ENCODE assay signal across 38 cellular contexts in genomic region chr4:16431871-16432270, GRCh38.
"Had no signal": no experiment of that assay in that cellular context is flagged by ENCODE, and none has a peak within 500 bp of the region (broad histone marks: within the 10 kb centered on the region; RNA-seq: fewer than 3 reads in every experiment).

No MANE protein-coding gene starts in this region.

- DNase-seq: activated effector memory CD4-positive, alpha-beta T cell treated with anti-CD3 and anti-CD28 coated beads, Interleukin-2, amount 50 U/mL, for 16 hours; activated effector memory CD4-positive, alpha-beta T cell treated with Interleukin-2 at 50 U/mL for 16 hours; activated gamma-delta T cell; activated gamma-delta T cell treated with Interleukin-2 at 50 U/mL for 16 hours; activated naive CD4-positive, alpha-beta T cell; activated naive CD4-positive, alpha-beta T cell treated with anti-CD3 and anti-CD28 coated beads for 36 hours; activated naive CD4-positive, alpha-beta T cell treated with anti-CD3 and anti-CD28 coated beads, Interleukin-2, amount 10 ng/mL, durations not matched to agents 7 days and 5 days; activated naive CD4-positive, alpha-beta T cell treated with anti-CD3 and anti-CD28 coated beads, Interleukin-2, amount 50 U/mL, for 16 hours; activated naive CD4-positive, alpha-beta T cell treated with Interleukin-2 at 50 U/mL for 16 hours; activated naive CD8-positive, alpha-beta T cell treated with anti-CD3 and anti-CD28 coated beads for 36 hours; activated naive CD8-positive, alpha-beta T cell treated with anti-CD3 and anti-CD28 coated beads, Interleukin-2, amount 10 ng/mL, durations not matched to agents 7 days and 5 days; activated naive CD8-positive, alpha-beta T cell treated with anti-CD3 and anti-CD28 coated beads, Interleukin-2, amount 50 U/mL, for 24 hours; activated T-cell treated with anti-CD3 and anti-CD28 coated beads for 4 hours; activated T-cell treated with anti-CD3 and anti-CD28 coated beads, Interleukin-2, amount 50 U/mL, for 1 hour; activated T-cell treated with anti-CD3 and anti-CD28 coated beads, Interleukin-2, amount 50 U/mL, for 24 hours; activated T-cell treated with anti-CD3 and anti-CD28 coated beads, Interleukin-2, amount 50 U/mL, for 4 hours; activated T-cell treated with anti-CD3 and anti-CD28 coated beads, Interleukin-2, amount 50 U/mL, for 48 hours; activated T-cell treated with anti-CD3 and anti-CD28 coated beads, Interleukin-2, amount 50 U/mL, for 72 hours; adrenal gland; amniotic stem cell; amygdala; anterior cingulate cortex; aorta; brain microvascular endothelial cell; caudate nucleus; central memory CD4-positive, alpha-beta T cell; cerebellar nuclear complex had no signal

- H3K27ac ChIP-seq: adrenal gland, ascending aorta, brain microvascular endothelial cell, breast epithelium, cardiac muscle cell had no signal

- H3K27me3 Mint-ChIP-seq: activated naive CD4-positive, alpha-beta T cell treated with anti-CD3 and anti-CD28 coated beads, Interleukin-2, amount 10 ng/mL, durations not matched to agents 7 days and 5 days; activated naive CD8-positive, alpha-beta T cell treated with anti-CD3 and anti-CD28 coated beads, Interleukin-2, amount 10 ng/mL, durations not matched to agents 7 days and 5 days; activated naive CD8-positive, alpha-beta T cell treated with anti-CD3 and anti-CD28 coated beads, Interleukin-2, amount 50 U/mL, for 24 hours had no signal

- H3K4me3 Mint-ChIP-seq: activated naive CD4-positive, alpha-beta T cell treated with anti-CD3 and anti-CD28 coated beads for 36 hours; activated naive CD4-positive, alpha-beta T cell treated with anti-CD3 and anti-CD28 coated beads, Interleukin-2, amount 10 ng/mL, durations not matched to agents 7 days and 5 days; activated naive CD4-positive, alpha-beta T cell treated with anti-CD3 and anti-CD28 coated beads, Interleukin-2, amount 50 U/mL, for 24 hours; activated naive CD8-positive, alpha-beta T cell; activated naive CD8-positive, alpha-beta T cell treated with anti-CD3 and anti-CD28 coated beads for 36 hours; activated naive CD8-positive, alpha-beta T cell treated with anti-CD3 and anti-CD28 coated beads, Interleukin-2, amount 10 ng/mL, durations not matched to agents 7 days and 5 days; activated naive CD8-positive, alpha-beta T cell treated with anti-CD3 and anti-CD28 coated beads, Interleukin-2, amount 50 U/mL, for 24 hours; activated T-cell treated with anti-CD3 and anti-CD28 coated beads, Interleukin-2, amount 50 U/mL, for 24 hours; activated T-cell treated with anti-CD3 and anti-CD28 coated beads, Interleukin-2, amount 50 U/mL, for 4 hours; activated T-cell treated with anti-CD3 and anti-CD28 coated beads, Interleukin-2, amount 50 U/mL, for 72 hours; activated T-helper 1 cell treated with anti-CD3 and anti-CD28 coated beads, Interleukin-12 subunit alpha, Interleukin-12 subunit beta, Interleukin-2, Interleukin-4 antibody, amounts not matched to agents 30 ng/mL and 10 ng/mL and 1 ng/mL, durations not matched to agents 14 hours and 24 hours and 36 hours; activated T-helper 17 cell treated with anti-CD3 and anti-CD28 coated beads, Interleukin-2, amount 50 U/mL, for 72 hours; brain; central memory CD8-positive, alpha-beta T cell had no signal

- H3K36me3 ChIP-seq: adrenal gland, ascending aorta, brain microvascular endothelial cell, breast epithelium, cardiac muscle cell had no signal

- H3K4me1 ChIP-seq: adrenal gland, ascending aorta, breast epithelium had no signal

- H3K36me3 Mint-ChIP-seq: activated naive CD4-positive, alpha-beta T cell treated with anti-CD3 and anti-CD28 coated beads, Interleukin-2, amount 10 ng/mL, durations not matched to agents 7 days and 5 days; activated naive CD4-positive, alpha-beta T cell treated with anti-CD3 and anti-CD28 coated beads, Interleukin-2, amount 50 U/mL, for 24 hours; activated naive CD4-positive, alpha-beta T cell treated with anti-CD3 and anti-CD28 coated beads, Interleukin-2, amount 50 U/mL, for 72 hours; activated naive CD8-positive, alpha-beta T cell; activated naive CD8-positive, alpha-beta T cell treated with anti-CD3 and anti-CD28 coated beads for 36 hours; activated naive CD8-positive, alpha-beta T cell treated with anti-CD3 and anti-CD28 coated beads, Interleukin-2, amount 10 ng/mL, durations not matched to agents 7 days and 5 days; brain had no signal

- H3K4me3 ChIP-seq: adrenal gland, ascending aorta, breast epithelium, cardiac muscle cell had no signal

- ATAC-seq: activated naive CD4-positive, alpha-beta T cell treated with anti-CD3 and anti-CD28 coated beads, Interleukin-2, amount 50 U/mL, for 72 hours; activated naive CD8-positive, alpha-beta T cell treated with anti-CD3 and anti-CD28 coated beads, Interleukin-2, amount 50 U/mL, for 24 hours; activated T-cell treated with anti-CD3 and anti-CD28 coated beads, Interleukin-2, amount 50 U/mL, for 4 hours; activated T-cell treated with anti-CD3 and anti-CD28 coated beads, Interleukin-2, amount 50 U/mL, for 72 hours; activated T-helper 17 cell treated with anti-CD3 and anti-CD28 coated beads, Interleukin-2, amount 50 U/mL, for 72 hours had no signal

- H3K27ac Mint-ChIP-seq: activated naive CD4-positive, alpha-beta T cell treated with anti-CD3 and anti-CD28 coated beads for 36 hours; activated naive CD4-positive, alpha-beta T cell treated with anti-CD3 and anti-CD28 coated beads, Interleukin-2, amount 10 ng/mL, durations not matched to agents 7 days and 5 days; activated naive CD4-positive, alpha-beta T cell treated with anti-CD3 and anti-CD28 coated beads, Interleukin-2, amount 50 U/mL, for 24 hours; activated naive CD4-positive, alpha-beta T cell treated with anti-CD3 and anti-CD28 coated beads, Interleukin-2, amount 50 U/mL, for 72 hours; activated naive CD8-positive, alpha-beta T cell; activated naive CD8-positive, alpha-beta T cell treated with anti-CD3 and anti-CD28 coated beads for 36 hours; activated naive CD8-positive, alpha-beta T cell treated with anti-CD3 and anti-CD28 coated beads, Interleukin-2, amount 10 ng/mL, durations not matched to agents 7 days and 5 days; activated naive CD8-positive, alpha-beta T cell treated with anti-CD3 and anti-CD28 coated beads, Interleukin-2, amount 50 U/mL, for 24 hours; activated T-cell treated with anti-CD3 and anti-CD28 coated beads, Interleukin-2, amount 50 U/mL, for 24 hours; activated T-cell treated with anti-CD3 and anti-CD28 coated beads, Interleukin-2, amount 50 U/mL, for 72 hours; activated T-helper 1 cell treated with anti-CD3 and anti-CD28 coated beads, Interleukin-12 subunit alpha, Interleukin-12 subunit beta, Interleukin-2, Interleukin-4 antibody, amounts not matched to agents 30 ng/mL and 10 ng/mL and 1 ng/mL, durations not matched to agents 14 hours and 24 hours and 36 hours; activated T-helper 17 cell treated with anti-CD3 and anti-CD28 coated beads, Interleukin-2, amount 50 U/mL, for 72 hours; activated T-helper 2 cell treated with anti-CD3 and anti-CD28 coated beads, Interferon-gamma antibody, Interleukin-2, Interleukin-4, amounts not matched to agents 10 μg/mL and 5 μg/mL and 100 μg/mL, durations not matched to agents 14 hours and 24 hours and 36 hours had no signal

- H3K9me3 ChIP-seq: adrenal gland, ascending aorta had no signal

- H3K4me1 Mint-ChIP-seq: activated naive CD4-positive, alpha-beta T cell treated with anti-CD3 and anti-CD28 coated beads, Interleukin-2, amount 10 ng/mL, durations not matched to agents 7 days and 5 days; activated naive CD4-positive, alpha-beta T cell treated with anti-CD3 and anti-CD28 coated beads, Interleukin-2, amount 50 U/mL, for 24 hours; activated naive CD8-positive, alpha-beta T cell treated with anti-CD3 and anti-CD28 coated beads for 36 hours; activated naive CD8-positive, alpha-beta T cell treated with anti-CD3 and anti-CD28 coated beads, Interleukin-2, amount 10 ng/mL, durations not matched to agents 7 days and 5 days; activated naive CD8-positive, alpha-beta T cell treated with anti-CD3 and anti-CD28 coated beads, Interleukin-2, amount 50 U/mL, for 24 hours; activated T-helper 17 cell treated with anti-CD3 and anti-CD28 coated beads, Interleukin-2, amount 50 U/mL, for 72 hours; brain; central memory CD8-positive, alpha-beta T cell had no signal

- H3K27me3 ChIP-seq: adrenal gland, ascending aorta, brain microvascular endothelial cell, breast epithelium, cardiac muscle cell had no signal

- H3K9me3 Mint-ChIP-seq: activated naive CD4-positive, alpha-beta T cell treated with anti-CD3 and anti-CD28 coated beads, Interleukin-2, amount 10 ng/mL, durations not matched to agents 7 days and 5 days; activated naive CD4-positive, alpha-beta T cell treated with anti-CD3 and anti-CD28 coated beads, Interleukin-2, amount 50 U/mL, for 24 hours; activated naive CD8-positive, alpha-beta T cell treated with anti-CD3 and anti-CD28 coated beads for 36 hours; activated naive CD8-positive, alpha-beta T cell treated with anti-CD3 and anti-CD28 coated beads, Interleukin-2, amount 10 ng/mL, durations not matched to agents 7 days and 5 days; activated T-helper 1 cell treated with anti-CD3 and anti-CD28 coated beads, Interleukin-12 subunit alpha, Interleukin-12 subunit beta, Interleukin-2, Interleukin-4 antibody, amounts not matched to agents 30 ng/mL and 10 ng/mL and 1 ng/mL, durations not matched to agents 14 hours and 24 hours and 36 hours; activated T-helper 2 cell treated with anti-CD3 and anti-CD28 coated beads, Interferon-gamma antibody, Interleukin-2, Interleukin-4, amounts not matched to agents 10 μg/mL and 5 μg/mL and 100 μg/mL, durations not matched to agents 14 hours and 24 hours and 36 hours; central memory CD8-positive, alpha-beta T cell had no signal
